Comparison of ENCODE assay signal across 8 cellular contexts in the genomic region with DNA sequence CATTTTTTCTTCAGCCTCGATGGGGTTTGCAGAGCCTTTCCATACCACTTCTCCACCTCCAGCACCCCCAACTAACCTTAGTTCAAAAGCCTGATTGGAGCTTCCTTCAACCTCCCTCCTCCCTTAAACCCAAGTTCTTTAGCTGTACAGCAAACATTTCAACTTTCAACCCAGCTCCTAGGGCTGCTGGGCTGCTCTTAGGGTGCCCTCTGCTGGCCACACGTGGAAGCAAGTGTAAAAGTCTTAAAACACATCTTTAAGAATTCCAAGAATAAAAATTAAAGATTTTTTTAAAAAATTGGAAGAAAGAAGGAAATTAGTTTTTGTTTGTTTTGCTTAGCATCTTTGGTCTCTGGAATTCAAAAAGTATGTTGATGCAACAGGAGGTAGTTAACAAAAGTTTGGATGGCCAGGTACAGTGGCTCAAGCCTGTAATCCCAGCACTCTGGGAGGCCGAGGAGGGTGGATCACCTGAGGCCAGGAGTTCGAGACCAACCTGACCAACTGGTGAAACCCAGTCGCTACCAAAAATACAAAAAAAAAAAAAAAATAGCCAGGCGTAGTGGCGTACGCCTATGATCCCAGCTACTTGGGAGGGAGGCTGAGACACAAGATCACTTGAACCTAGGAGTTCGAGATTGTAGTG. TPM values are rescaled to one million over a fixed set of nuclear protein-coding genes. Genes with fewer than 3 reads are reported as not detected.
DNase-seq lines count a peak whose midpoint lies in the region; ATAC-seq and TF ChIP-seq lines count a peak whose summit lies in the region.

No MANE protein-coding gene starts in this region.

- TF ChIP-seq CTCF in lower lobe of right lung (IDR thresholded peaks at IDR 0.05) = peak; percentile 90

- peaks cover 5% of the 10 kb centered on the region for H3K9me3 ChIP-seq in lower lobe of right lung

- H3K27ac ChIP-seq in lower lobe of right lung = no peak overlapping the region

- H3K27me3 ChIP-seq in lower lobe of right lung (ENCODE audit: low read depth) = no peaks in the 10 kb centered on the region

- H3K4me3 ChIP-seq in lower lobe of right lung = no peak overlapping the region

- H3K36me3 ChIP-seq in lower lobe of right lung = peaks cover 35% of the 10 kb centered on the region

- ATAC-seq in lower lobe of right lung (peak; percentile 70 to 78), GM19324 (IDR thresholded peaks at IDR 0.05; ENCODE audit: low FRiP score, unreplicated experiment) (no peak)

- intact Hi-C loops in lower lobe of right lung (cut with DNase I) = no loop called here

- DNase-seq in NCI-H446 (lab: John Stamatoyannopoulos, UW) (peak; percentile 2 to 36), NCI-H446 treated with DMSO at 0.1 percent for 48 hours (lab: John Stamatoyannopoulos, UW) (no peak), NAMALWA (ENCODE audit: low spot score) (peak; percentile 64), dermis microvascular lymphatic vessel endothelial cell (ENCODE audit: low read depth in 2 of 2) (peak; percentile 17 to 69), lower lobe of right lung (peak; percentile 61)
- DNase-seq in activated CD4-positive, alpha-beta T cell treated with anti-CD3 and anti-CD28 coated beads for 24 hours (ENCODE audit: low read depth in 2 of 2) = peak; percentile 28 to 39
- DNase-seq in stimulated activated CD8-positive, alpha-beta memory T cell treated with anti-CD3 and anti-CD28 coated beads, Interleukin-15, amount 100 ng/mL, for 48 hours (ENCODE audit: low read depth in 2 of 2) = peak; percentile 13 to 34

- no peaks in the 10 kb centered on the region for H3K4me1 ChIP-seq in lower lobe of right lung

RNA-seq across cellular contexts. Expression of a gene that starts 15.5 kb away (rescaled TPM):
- total RNA-seq in dermis microvascular lymphatic vessel endothelial cell = not detected in 2 replicates
- total RNA-seq in lower lobe of right lung = 1.1 TPM
